Comparison of ENCODE assay signal across 28 cellular contexts in genomic region chr5:170557314-170557713, GRCh38. TPM values are rescaled to one million over a fixed set of nuclear protein-coding genes. Genes with fewer than 3 reads are reported as not detected.
"Had no signal": no experiment of that assay in that cellular context is flagged by ENCODE, and none has a peak within 500 bp of the region (broad histone marks: within the 10 kb centered on the region; RNA-seq: fewer than 3 reads in every experiment).

No MANE protein-coding gene starts in this region.

- DNase-seq: activated CD4-positive, alpha-beta memory T cell treated with anti-CD3 and anti-CD28 coated beads, Interleukin-2, amount 10 ng/mL, durations not matched to agents 7 days and 5 days; activated CD4-positive, alpha-beta T cell treated with anti-CD3 and anti-CD28 coated beads for 36 hours; activated CD4-positive, alpha-beta T cell treated with anti-CD3 and anti-CD28 coated beads, Interleukin-2, amount 10 ng/mL, durations not matched to agents 24 days and 14 days; activated CD4-positive, alpha-beta T cell treated with anti-CD3 and anti-CD28 coated beads, Interleukin-2, amount 50 U/mL, for 4 hours; activated CD4-positive, CD25-positive, alpha-beta regulatory T cell; activated CD4-positive, CD25-positive, alpha-beta regulatory T cell treated with anti-CD3 and anti-CD28 coated beads, Interleukin-2, amount 50 U/mL, for 72 hours; activated CD8-positive, alpha-beta memory T cell treated with anti-CD3 and anti-CD28 coated beads, Interleukin-2, amount 50 U/mL, for 4 hours; activated effector memory CD4-positive, alpha-beta T cell treated with anti-CD3 and anti-CD28 coated beads, Interleukin-2, amount 50 U/mL, for 16 hours; activated naive CD4-positive, alpha-beta T cell treated with anti-CD3 and anti-CD28 coated beads for 36 hours; activated naive CD8-positive, alpha-beta T cell treated with anti-CD3 and anti-CD28 coated beads for 36 hours; activated naive CD8-positive, alpha-beta T cell treated with anti-CD3 and anti-CD28 coated beads, Interleukin-2, amount 50 U/mL, for 24 hours; activated T-cell treated with anti-CD3 and anti-CD28 coated beads, Interleukin-2, amount 50 U/mL, for 1 hour; amygdala; aorta; body of pancreas; caudate nucleus; effector CD8-positive, alpha-beta T cell; foreskin fibroblast; glutamatergic neuron; heart left ventricle; T-helper 2 cell had no signal

- H3K4me3 Mint-ChIP-seq: activated CD4-positive, alpha-beta memory T cell treated with anti-CD3 and anti-CD28 coated beads, Interleukin-2, amount 10 ng/mL, durations not matched to agents 7 days and 5 days; activated CD4-positive, alpha-beta T cell treated with anti-CD3 and anti-CD28 coated beads for 36 hours; activated CD4-positive, alpha-beta T cell treated with anti-CD3 and anti-CD28 coated beads, Interleukin-2, amount 10 ng/mL, durations not matched to agents 24 days and 14 days; activated naive CD4-positive, alpha-beta T cell treated with anti-CD3 and anti-CD28 coated beads for 36 hours; activated naive CD4-positive, alpha-beta T cell treated with anti-CD3 and anti-CD28 coated beads, Interleukin-2, amount 50 U/mL, for 24 hours; activated naive CD8-positive, alpha-beta T cell treated with anti-CD3 and anti-CD28 coated beads for 36 hours; activated naive CD8-positive, alpha-beta T cell treated with anti-CD3 and anti-CD28 coated beads, Interleukin-2, amount 50 U/mL, for 24 hours; activated T-helper 1 cell treated with anti-CD3 and anti-CD28 coated beads, Interleukin-12 subunit alpha, Interleukin-12 subunit beta, Interleukin-2, Interleukin-4 antibody, amounts not matched to agents 30 ng/mL and 10 ng/mL and 1 ng/mL, durations not matched to agents 14 hours and 24 hours and 36 hours had no signal

- H3K27ac ChIP-seq: adrenal gland, body of pancreas, heart left ventricle had no signal

- FAIRE-seq: colon, frontal cortex had no signal

- ATAC-seq: activated CD4-positive, alpha-beta T cell treated with anti-CD3 and anti-CD28 coated beads for 36 hours; activated naive CD8-positive, alpha-beta T cell treated with anti-CD3 and anti-CD28 coated beads, Interleukin-2, amount 50 U/mL, for 24 hours; body of pancreas; esophagus mucosa; heart left ventricle had no signal

- H3K4me1 Mint-ChIP-seq: activated CD4-positive, alpha-beta memory T cell treated with anti-CD3 and anti-CD28 coated beads, Interleukin-2, amount 10 ng/mL, durations not matched to agents 7 days and 5 days; activated CD4-positive, alpha-beta T cell treated with anti-CD3 and anti-CD28 coated beads for 36 hours; activated CD4-positive, alpha-beta T cell treated with anti-CD3 and anti-CD28 coated beads, Interleukin-2, amount 10 ng/mL, durations not matched to agents 24 days and 14 days; activated naive CD4-positive, alpha-beta T cell treated with anti-CD3 and anti-CD28 coated beads, Interleukin-2, amount 50 U/mL, for 24 hours had no signal

- H3K36me3 Mint-ChIP-seq: activated naive CD4-positive, alpha-beta T cell treated with anti-CD3 and anti-CD28 coated beads, Interleukin-2, amount 50 U/mL, for 24 hours; activated naive CD8-positive, alpha-beta T cell treated with anti-CD3 and anti-CD28 coated beads for 36 hours had no signal

- H3K4me3 ChIP-seq: adrenal gland, body of pancreas, heart left ventricle had no signal

- H3K27ac Mint-ChIP-seq: activated CD4-positive, alpha-beta memory T cell treated with anti-CD3 and anti-CD28 coated beads, Interleukin-2, amount 10 ng/mL, durations not matched to agents 7 days and 5 days; activated CD4-positive, alpha-beta T cell treated with anti-CD3 and anti-CD28 coated beads for 36 hours; activated CD4-positive, alpha-beta T cell treated with anti-CD3 and anti-CD28 coated beads, Interleukin-2, amount 10 ng/mL, durations not matched to agents 24 days and 14 days; activated naive CD4-positive, alpha-beta T cell treated with anti-CD3 and anti-CD28 coated beads for 36 hours; activated naive CD4-positive, alpha-beta T cell treated with anti-CD3 and anti-CD28 coated beads, Interleukin-2, amount 50 U/mL, for 24 hours; activated naive CD8-positive, alpha-beta T cell treated with anti-CD3 and anti-CD28 coated beads for 36 hours; activated naive CD8-positive, alpha-beta T cell treated with anti-CD3 and anti-CD28 coated beads, Interleukin-2, amount 50 U/mL, for 24 hours; activated T-helper 1 cell treated with anti-CD3 and anti-CD28 coated beads, Interleukin-12 subunit alpha, Interleukin-12 subunit beta, Interleukin-2, Interleukin-4 antibody, amounts not matched to agents 30 ng/mL and 10 ng/mL and 1 ng/mL, durations not matched to agents 14 hours and 24 hours and 36 hours; activated T-helper 2 cell treated with anti-CD3 and anti-CD28 coated beads, Interferon-gamma antibody, Interleukin-2, Interleukin-4, amounts not matched to agents 10 μg/mL and 5 μg/mL and 100 μg/mL, durations not matched to agents 14 hours and 24 hours and 36 hours had no signal

- H3K9me3 Mint-ChIP-seq: activated CD4-positive, alpha-beta memory T cell treated with anti-CD3 and anti-CD28 coated beads, Interleukin-2, amount 10 ng/mL, durations not matched to agents 7 days and 5 days; activated CD4-positive, alpha-beta T cell treated with anti-CD3 and anti-CD28 coated beads, Interleukin-2, amount 10 ng/mL, durations not matched to agents 24 days and 14 days; activated naive CD4-positive, alpha-beta T cell treated with anti-CD3 and anti-CD28 coated beads for 36 hours; activated naive CD4-positive, alpha-beta T cell treated with anti-CD3 and anti-CD28 coated beads, Interleukin-2, amount 50 U/mL, for 24 hours; activated naive CD8-positive, alpha-beta T cell treated with anti-CD3 and anti-CD28 coated beads for 36 hours; activated naive CD8-positive, alpha-beta T cell treated with anti-CD3 and anti-CD28 coated beads, Interleukin-2, amount 50 U/mL, for 24 hours; activated T-helper 1 cell treated with anti-CD3 and anti-CD28 coated beads, Interleukin-12 subunit alpha, Interleukin-12 subunit beta, Interleukin-2, Interleukin-4 antibody, amounts not matched to agents 30 ng/mL and 10 ng/mL and 1 ng/mL, durations not matched to agents 14 hours and 24 hours and 36 hours; activated T-helper 2 cell treated with anti-CD3 and anti-CD28 coated beads, Interferon-gamma antibody, Interleukin-2, Interleukin-4, amounts not matched to agents 10 μg/mL and 5 μg/mL and 100 μg/mL, durations not matched to agents 14 hours and 24 hours and 36 hours had no signal

RNA-seq across cellular contexts. Expression of gene KCNIP1, which starts 53.5 kb away (rescaled TPM):
- polyA plus RNA-seq: aorta, heart left ventricle had no signal
